In genomic region chrX:7372843-7373525, GRCh38 we compare ENCODE assay signal across 15 cellular contexts.
DNase-seq lines count a peak whose midpoint lies in the region; ATAC-seq and TF ChIP-seq lines count a peak whose summit lies in the region.
"Had no signal": no experiment of that assay in that cellular context is flagged by ENCODE, and none has a peak within 500 bp of the region (broad histone marks: within the 10 kb centered on the region; RNA-seq: fewer than 3 reads in every experiment).

No MANE protein-coding gene starts in this region.

- H3K4me3 Mint-ChIP-seq in endodermal cell: no peak overlapping the region
- H3K4me3 Mint-ChIP-seq: activated naive CD4-positive, alpha-beta T cell treated with anti-CD3 and anti-CD28 coated beads, Interleukin-2, amount 50 U/mL, for 24 hours; IgD-negative memory B cell; stimulated activated naive CD8-positive, alpha-beta T cell treated with anti-CD3 and anti-CD28 coated beads, Interleukin-15, Interleukin-2, amounts not matched to agents 100 ng/mL and 50 ng/mL, for 24 hours had no signal

- no peaks in the 10 kb centered on the region for H3K27me3 ChIP-seq in endodermal cell (ENCODE audit: control insufficient read depth, insufficient read depth, low read length, poor library complexity, severe bottlenecking)
- H3K27me3 ChIP-seq: colonic mucosa had no signal

- no peaks in the 10 kb centered on the region for H3K36me3 ChIP-seq in endodermal cell (ENCODE audit: control insufficient read depth, insufficient read depth, low read length)
- H3K36me3 ChIP-seq: colonic mucosa had no signal

- peaks cover 15% of the 10 kb centered on the region for H3K27me3 Mint-ChIP-seq in endodermal cell (ENCODE audit: insufficient read depth)
- H3K27me3 Mint-ChIP-seq: IgD-negative memory B cell; stimulated activated naive CD8-positive, alpha-beta T cell treated with anti-CD3 and anti-CD28 coated beads, Interleukin-15, Interleukin-2, amounts not matched to agents 100 ng/mL and 50 ng/mL, for 24 hours had no signal

- DNase-seq in GM04503 (ENCODE audit: low read depth) (peak; percentile 41), NCI-H460 (ENCODE audit: extremely low read depth, low read depth) (peak; percentile 1), epithelial cell of prostate (ENCODE audit: low read depth, low spot score) (peak; percentile 10), skeletal muscle cell (ENCODE audit: low read depth) (peak; percentile 34), endodermal cell (no peak), DMS79 (lab: John Stamatoyannopoulos, UW) (no peak), omental fat pad (ENCODE audit: low spot score) (no peak)
- DNase-seq: colonic mucosa, kidney glomerular epithelial cell, NCI-H2029 treated with DMSO at 0.1 percent for 48 hours, NCI-H774 had no signal

- H3K9me3 ChIP-seq in endodermal cell (ENCODE audit: control insufficient read depth, low read length): peaks cover 8% of the 10 kb centered on the region
- H3K9me3 ChIP-seq: colonic mucosa had no signal

- no peaks in the 10 kb centered on the region for H3K36me3 Mint-ChIP-seq in endodermal cell (ENCODE audit: low read depth)
- H3K36me3 Mint-ChIP-seq: activated naive CD4-positive, alpha-beta T cell treated with anti-CD3 and anti-CD28 coated beads, Interleukin-2, amount 50 U/mL, for 24 hours had no signal

- 86 to 95% methylated on average over 4 to 6 of the region's 7 CpGs for WGBS in endodermal cell (ENCODE audit: insufficient coverage in 1 of 2, insufficient read length in 1 of 2), 2 experiments

- peaks cover 22% of the 10 kb centered on the region for H3K9me3 Mint-ChIP-seq in endodermal cell

- TF ChIP-seq CTCF in endodermal cell (conservative IDR thresholded peaks at IDR 0.05) (no peak), omental fat pad (IDR thresholded peaks at IDR 0.05) (no peak)

- no peak overlapping the region for H3K9ac ChIP-seq in endodermal cell (ENCODE audit: extremely low read depth, low read length, poor library complexity, severe bottlenecking)

- no peaks in the 10 kb centered on the region for H3K4me1 Mint-ChIP-seq in endodermal cell
- H3K4me1 Mint-ChIP-seq: activated naive CD4-positive, alpha-beta T cell treated with anti-CD3 and anti-CD28 coated beads, Interleukin-2, amount 50 U/mL, for 24 hours had no signal

- H3K27ac ChIP-seq in epithelial cell of prostate: peak overlapping the region; percentile 75
- H3K27ac ChIP-seq in endodermal cell (ENCODE audit: low read depth, low read length): no peak overlapping the region
- H3K27ac ChIP-seq: colonic mucosa, VCaP had no signal

- no peaks in the 10 kb centered on the region for H3K4me1 ChIP-seq in endodermal cell (ENCODE audit: control insufficient read depth, insufficient read depth, low read length)
- H3K4me1 ChIP-seq: colonic mucosa had no signal

- H3K27ac Mint-ChIP-seq in endodermal cell: no peak overlapping the region
- H3K27ac Mint-ChIP-seq: activated naive CD4-positive, alpha-beta T cell treated with anti-CD3 and anti-CD28 coated beads, Interleukin-2, amount 50 U/mL, for 24 hours; IgD-negative memory B cell; stimulated activated naive CD8-positive, alpha-beta T cell treated with anti-CD3 and anti-CD28 coated beads, Interleukin-15, Interleukin-2, amounts not matched to agents 100 ng/mL and 50 ng/mL, for 24 hours had no signal

- H3K4me3 ChIP-seq in skeletal muscle cell (ENCODE audit: low read depth, low read length) (no peak overlapping the region), endodermal cell (ENCODE audit: low read length) (no peak overlapping the region)
- H3K4me3 ChIP-seq: colonic mucosa had no signal

- no peak for ATAC-seq in omental fat pad (ENCODE audit: low FRiP score)

Comparison
In these comparisons a context has a peak if more than half of its experiments do, and no peak if none do; other contexts are left out.
1. DNase-seq: peak in GM04503 (single experiment), NCI-H460 (single experiment), epithelial cell of prostate (single experiment) and skeletal muscle cell (single experiment); none in endodermal cell (single experiment), DMS79 (single experiment) and omental fat pad (single experiment).